30 cellular contexts compared by ENCODE assay signal in genomic region chr7:143510854-143511592, GRCh38. TPM values are rescaled to one million over a fixed set of nuclear protein-coding genes. Genes with fewer than 3 reads are reported as not detected.
DNase-seq lines count a peak whose midpoint lies in the region; ATAC-seq, FAIRE-seq and TF ChIP-seq lines count a peak whose summit lies in the region.
"Had no signal": no experiment of that assay in that cellular context is flagged by ENCODE, and none has a peak within 500 bp of the region (broad histone marks: within the 10 kb centered on the region; RNA-seq: fewer than 3 reads in every experiment).

No MANE protein-coding gene starts in this region.

- peaks cover 0 to 9% (median 2%) of the 10 kb centered on the region in 3 donors for H3K4me1 ChIP-seq in gastroesophageal sphincter
- H3K4me1 ChIP-seq: ascending aorta, BLaER1, spleen, uterus had no signal

- H3K9me3 ChIP-seq in gastroesophageal sphincter = no peaks in the 10 kb centered on the region
- H3K9me3 ChIP-seq: ascending aorta, gastrocnemius medialis, spleen, uterus had no signal

- no peak for FAIRE-seq in D721Med (lab: Jason Lieb, UNC)

- peak; percentile 22 for ATAC-seq in gastroesophageal sphincter
- no peak for ATAC-seq in HG02973 (IDR thresholded peaks at IDR 0.05; ENCODE audit: unreplicated experiment)
- ATAC-seq: gastrocnemius medialis had no signal

- no peak overlapping the region for H3K27ac ChIP-seq in gastroesophageal sphincter
- H3K27ac ChIP-seq: 22Rv1, ascending aorta, BLaER1, gastrocnemius medialis, KMS-11, spleen, uterus had no signal

- no peak for TF ChIP-seq POLR2A in gastroesophageal sphincter (IDR thresholded peaks at IDR 0.05)

- TF ChIP-seq EP300 in gastroesophageal sphincter (IDR thresholded peaks at IDR 0.05) = no peak

- WGBS in gastroesophageal sphincter (ENCODE audit: low coverage in 1 of 2), 2 donors = 64% methylated on average over 7 of the region's 65 CpGs; no CpG with 5 or more reads in 1 of the 2 donors

- H3K36me3 ChIP-seq in gastroesophageal sphincter = no peaks in the 10 kb centered on the region
- H3K36me3 ChIP-seq: ascending aorta, BLaER1, gastrocnemius medialis, spleen, uterus had no signal

- DNase-seq in DMS53 (lab: John Stamatoyannopoulos, UW) = peak; percentile 70
- DNase-seq in DMS53 treated with DMSO at 0.1 percent for 48 hours (lab: John Stamatoyannopoulos, UW; ENCODE audit: unreplicated experiment) = no peak
- peak; percentile 70 for DNase-seq in NCI-H146 (lab: John Stamatoyannopoulos, UW)
- DNase-seq in retina = peak; percentile 53
- no peak for DNase-seq in D721Med (ENCODE audit: insufficient read length, low spot score)
- no peak for DNase-seq in GOT3 (lab: John Stamatoyannopoulos, UW)
- DNase-seq: activated CD4-positive, alpha-beta T cell treated with anti-CD3 and anti-CD28 coated beads for 1 hour; activated naive CD4-positive, alpha-beta T cell treated with anti-CD3 and anti-CD28 coated beads, Interleukin-2, amount 50 U/mL, for 16 hours; activated T-cell treated with anti-CD3 and anti-CD28 coated beads, Interleukin-2, amount 50 U/mL, for 48 hours; Calu3; central memory CD4-positive, alpha-beta T cell; gastrocnemius medialis; left cardiac atrium; midbrain; MV-4-11; NCI-H2029 treated with DMSO at 0.1 percent for 48 hours; stimulated activated CD4-positive, alpha-beta T cell treated with anti-CD3 and anti-CD28 coated beads, Interleukin-4, amount 100 ng/mL, for 4 hours; uterus had no signal

- peaks cover 22% of the 10 kb centered on the region for H3K27me3 ChIP-seq in gastroesophageal sphincter
- H3K27me3 ChIP-seq: ascending aorta, BLaER1, gastrocnemius medialis, uterus had no signal

- TF ChIP-seq CTCF in gastroesophageal sphincter (IDR thresholded peaks at IDR 0.05) (no peak), D721Med (IDR thresholded peaks at IDR 0.05; ENCODE audit: insufficient read depth, missing control alignments) (no peak)

- H3K4me3 ChIP-seq in gastroesophageal sphincter = peak overlapping the region in 1 of 2 donors; percentile 30
- H3K4me3 ChIP-seq: ascending aorta, BLaER1, gastrocnemius medialis, spleen, uterus had no signal

RNA-seq across cellular contexts. Expression of gene TAS2R41, which starts 33.4 kb away (rescaled TPM):
- total RNA-seq in gastroesophageal sphincter = not detected
- total RNA-seq: ascending aorta, Calu3, epithelial cell of proximal tubule, gastrocnemius medialis, HT-29, NCI-H460, progenitor cell of endocrine pancreas, subcutaneous adipose tissue had no signal

Comparison
In these comparisons a context has a peak if more than half of its experiments do, and no peak if none do; other contexts are left out.
1. DNase-seq: peak in DMS53 (single experiment), NCI-H146 (single experiment) and retina (single experiment); none in DMS53 treated with DMSO at 0.1 percent for 48 hours (single experiment), D721Med (single experiment) and GOT3 (single experiment).